Comparison of ENCODE assay signal across 11 cellular contexts in genomic region chr1:9798236-9799130, GRCh38. TPM values are rescaled to one million over a fixed set of nuclear protein-coding genes. Genes with fewer than 3 reads are reported as not detected.
DNase-seq lines count a peak whose midpoint lies in the region; ATAC-seq and TF ChIP-seq lines count a peak whose summit lies in the region.
"Had no signal": no experiment of that assay in that cellular context is flagged by ENCODE, and none has a peak within 500 bp of the region (broad histone marks: within the 10 kb centered on the region; RNA-seq: fewer than 3 reads in every experiment).

No MANE protein-coding gene starts in this region.

- peak overlapping the region; percentile 1 for H3K4me3 Mint-ChIP-seq in natural killer cell

- H3K36me3 ChIP-seq in BLaER1 (peaks cover 15% of the 10 kb centered on the region), MG63 (no peaks in the 10 kb centered on the region)
- no peaks in the 10 kb centered on the region for H3K36me3 ChIP-seq in effector memory CD4-positive, alpha-beta T cell (ENCODE audit: control insufficient read depth, insufficient read depth, low read length)

- ATAC-seq in natural killer cell (no peak), GM18511 (IDR thresholded peaks at IDR 0.05; ENCODE audit: unreplicated experiment) (no peak)

- no peak for TF ChIP-seq CTCF in natural killer cell (IDR thresholded peaks at IDR 0.05)

- peaks cover 56 to 68% of the 10 kb centered on the region in 2 donors for H3K4me1 Mint-ChIP-seq in natural killer cell

- H3K9me3 ChIP-seq in BLaER1 (no peaks in the 10 kb centered on the region), MG63 (no peaks in the 10 kb centered on the region)
- no peaks in the 10 kb centered on the region for H3K9me3 ChIP-seq in effector memory CD4-positive, alpha-beta T cell (ENCODE audit: control insufficient read depth, low read length)

- no peak overlapping the region for H3K4me3 ChIP-seq in BLaER1
- 0 out of 2 replicates have a peak overlapping the region, but pooled peaks have one; percentile 3 for H3K4me3 ChIP-seq in MG63
- peak overlapping the region; percentile 22 for H3K4me3 ChIP-seq in effector memory CD4-positive, alpha-beta T cell (ENCODE audit: insufficient read depth, low read depth, low read length, poor library complexity, severe bottlenecking)

- H3K27ac ChIP-seq in BLaER1 = no peak overlapping the region
- H3K27ac ChIP-seq in effector memory CD4-positive, alpha-beta T cell (ENCODE audit: insufficient read depth, low read length, poor library complexity, severe bottlenecking) = no peak overlapping the region
- H3K27ac ChIP-seq: WERI-Rb-1 had no signal

- peaks cover 98% of the 10 kb centered on the region for H4K20me1 ChIP-seq in BLaER1

- no peak overlapping the region for H3K9ac ChIP-seq in BLaER1

- peak; percentile 71 for DNase-seq in MG63
- DNase-seq in effector memory CD4-positive, alpha-beta T cell = no peak
- no peak for DNase-seq in natural killer cell
- no peak for DNase-seq in AML-193 (lab: John Stamatoyannopoulos, UW)
- no peak for DNase-seq in DMS114 treated with DMSO at 0.1 percent for 48 hours (lab: John Stamatoyannopoulos, UW; ENCODE audit: unreplicated experiment)
- no peak for DNase-seq in NCI-H345 (lab: John Stamatoyannopoulos, UW)
- DNase-seq: central memory CD4-positive, alpha-beta T cell; NCI-H2107; WERI-Rb-1 had no signal

- H3K4me1 ChIP-seq in BLaER1 = peaks cover 7% of the 10 kb centered on the region
- H3K4me1 ChIP-seq in effector memory CD4-positive, alpha-beta T cell (ENCODE audit: control insufficient read depth, insufficient read depth, low read length, poor library complexity, severe bottlenecking) = peaks cover 19% of the 10 kb centered on the region

- H3K36me3 Mint-ChIP-seq in natural killer cell = no peaks in the 10 kb centered on the region

- no peaks in the 10 kb centered on the region for H3K27me3 Mint-ChIP-seq in natural killer cell (ENCODE audit: low read depth in 2 of 2)

- H3K27ac Mint-ChIP-seq in natural killer cell = peak overlapping the region; percentile 37

- no peaks in the 10 kb centered on the region for H3K27me3 ChIP-seq in BLaER1
- no peaks in the 10 kb centered on the region for H3K27me3 ChIP-seq in MG63
- no peaks in the 10 kb centered on the region for H3K27me3 ChIP-seq in effector memory CD4-positive, alpha-beta T cell (replicated peaks; ENCODE audit: control insufficient read depth, insufficient read depth, low read length, poor library complexity, severe bottlenecking)

- H3K9me3 Mint-ChIP-seq in natural killer cell = no peaks in the 10 kb centered on the region

- intact Hi-C loops in natural killer cell (cut with micrococcal nuclease) = no loop called here

- 0 out of 2 replicates have a peak overlapping the region, but pooled peaks have one; percentile 7 for H3K4me2 ChIP-seq in BLaER1

RNA-seq across cellular contexts. Expression of gene CLSTN1, which starts 25.3 kb away (rescaled TPM):
- total RNA-seq in MG63 (2014; rRNA removed; shearing (Covaris generic); ENCODE audit: low replicate concordance) = 31.7 and 43.6 TPM in 2 replicates
- 100 to 1,000 TPM in 1 of 3 donors, 10 to 100 TPM in 2; 83.1 to 114 (median 94.5) TPM for total RNA-seq in natural killer cell
